ENCODE assay signal across 17 cellular contexts in genomic region chr16:87974190-87974589, GRCh38. TPM values are rescaled to one million over a fixed set of nuclear protein-coding genes. Genes with fewer than 3 reads are reported as not detected.
DNase-seq lines count a peak whose midpoint lies in the region; ATAC-seq and TF ChIP-seq lines count a peak whose summit lies in the region.
"Had no signal": no experiment of that assay in that cellular context is flagged by ENCODE, and none has a peak within 500 bp of the region (broad histone marks: within the 10 kb centered on the region; RNA-seq: fewer than 3 reads in every experiment).

No MANE protein-coding gene starts in this region.

- H3K27ac Mint-ChIP-seq in CD4-positive, alpha-beta memory T cell = peak overlapping the region in 4 of 7 donors; percentile 13 to 88 (median 56)
- H3K27ac Mint-ChIP-seq in IgD-negative memory B cell (peak overlapping the region in 2 of 3 donors; percentile 61), endothelial cell (ENCODE audit: unreplicated experiment) (peak overlapping the region; percentile 26)
- peak overlapping the region; percentile 56 for H3K27ac Mint-ChIP-seq in stimulated activated effector memory CD8-positive, alpha-beta T cell treated with anti-CD3 and anti-CD28 coated beads, Interleukin-12 subunit alpha, Interleukin-12 subunit beta, amount 100 ng/mL, for 72 hours
- no peak overlapping the region for H3K27ac Mint-ChIP-seq in CD4-positive, alpha-beta T cell

- H3K4me3 Mint-ChIP-seq in CD4-positive, alpha-beta memory T cell = no peak overlapping the region
- H3K4me3 Mint-ChIP-seq in IgD-negative memory B cell (peak overlapping the region in 1 of 4 donors; percentile 1), endothelial cell (ENCODE audit: unreplicated experiment) (no peak overlapping the region)
- no peak overlapping the region for H3K4me3 Mint-ChIP-seq in stimulated activated effector memory CD8-positive, alpha-beta T cell treated with anti-CD3 and anti-CD28 coated beads, Interleukin-12 subunit alpha, Interleukin-12 subunit beta, amount 100 ng/mL, for 72 hours
- H3K4me3 Mint-ChIP-seq in CD4-positive, alpha-beta T cell = no peak overlapping the region

- intact Hi-C loops in CD4-positive, alpha-beta memory T cell (cut with micrococcal nuclease) = no loop called here
- intact Hi-C loops in CD4-positive, alpha-beta T cell (cut with DNase I, micrococcal nuclease) = no loop called here

- peaks cover 0 to 26% (median 20%) of the 10 kb centered on the region in 8 donors for H3K9me3 Mint-ChIP-seq in CD4-positive, alpha-beta memory T cell
- H3K9me3 Mint-ChIP-seq in IgD-negative memory B cell = peaks cover 0 to 19% (median 3%) of the 10 kb centered on the region in 3 donors
- no peaks in the 10 kb centered on the region for H3K9me3 Mint-ChIP-seq in endothelial cell (ENCODE audit: unreplicated experiment)
- H3K9me3 Mint-ChIP-seq in stimulated activated effector memory CD8-positive, alpha-beta T cell treated with anti-CD3 and anti-CD28 coated beads, Interleukin-12 subunit alpha, Interleukin-12 subunit beta, amount 100 ng/mL, for 72 hours = peaks cover 11% of the 10 kb centered on the region
- H3K9me3 Mint-ChIP-seq in CD4-positive, alpha-beta T cell = peaks cover 4% of the 10 kb centered on the region

- POLR2A ChIA-PET in CD4-positive, alpha-beta memory T cell (lab: Charles Lee; ENCODE audit: partially characterized antibody) = no interaction called here
- POLR2A ChIA-PET in CD4-positive, alpha-beta T cell (lab: Charles Lee) = no interaction called here

- peaks cover 11 to 43% (median 17%) of the 10 kb centered on the region in 4 donors for H3K4me1 Mint-ChIP-seq in CD4-positive, alpha-beta memory T cell
- H3K4me1 Mint-ChIP-seq in IgD-negative memory B cell (peaks cover 5 to 11% (median 5%) of the 10 kb centered on the region in 3 donors), endothelial cell (ENCODE audit: unreplicated experiment) (peaks cover 5% of the 10 kb centered on the region)
- peaks cover 60% of the 10 kb centered on the region for H3K4me1 Mint-ChIP-seq in stimulated activated effector memory CD8-positive, alpha-beta T cell treated with anti-CD3 and anti-CD28 coated beads, Interleukin-12 subunit alpha, Interleukin-12 subunit beta, amount 100 ng/mL, for 72 hours
- peaks cover 20% of the 10 kb centered on the region for H3K4me1 Mint-ChIP-seq in CD4-positive, alpha-beta T cell (ENCODE audit: low read depth)

- no peaks in the 10 kb centered on the region for H3K27me3 ChIP-seq in CD4-positive, alpha-beta memory T cell (ENCODE audit: insufficient read depth, low read length)
- no peaks in the 10 kb centered on the region for H3K27me3 ChIP-seq in CD4-positive, alpha-beta T cell (ENCODE audit: control insufficient read depth, insufficient read depth, low read length)
- H3K27me3 ChIP-seq: SJSA1 had no signal

- H3K27me3 Mint-ChIP-seq in CD4-positive, alpha-beta memory T cell = no peaks in the 10 kb centered on the region
- H3K27me3 Mint-ChIP-seq in IgD-negative memory B cell (no peaks in the 10 kb centered on the region), endothelial cell (ENCODE audit: unreplicated experiment) (peaks cover 1% of the 10 kb centered on the region)
- H3K27me3 Mint-ChIP-seq in CD4-positive, alpha-beta T cell = no peaks in the 10 kb centered on the region

- ATAC-seq in stimulated activated effector memory CD8-positive, alpha-beta T cell treated with anti-CD3 and anti-CD28 coated beads, Interleukin-12 subunit alpha, Interleukin-12 subunit beta, amount 100 ng/mL, for 72 hours = no peak
- no peak for ATAC-seq in CD4-positive, alpha-beta T cell (ENCODE audit: poor library complexity)
- ATAC-seq in GM21723 (IDR thresholded peaks at IDR 0.05; ENCODE audit: unreplicated experiment) (no peak), GM21619 (IDR thresholded peaks at IDR 0.05; ENCODE audit: unreplicated experiment) (no peak)

- H3K4me3 ChIP-seq in CD4-positive, alpha-beta memory T cell (ENCODE audit: low read length in 2 of 2) = no peak overlapping the region
- H3K4me3 ChIP-seq: SJSA1 had no signal

- peaks cover 49 to 58% of the 10 kb centered on the region in 2 donors for H3K36me3 Mint-ChIP-seq in CD4-positive, alpha-beta memory T cell
- peaks cover 23% of the 10 kb centered on the region for H3K36me3 Mint-ChIP-seq in IgD-negative memory B cell
- peaks cover 42% of the 10 kb centered on the region for H3K36me3 Mint-ChIP-seq in endothelial cell (ENCODE audit: low read depth, unreplicated experiment)
- H3K36me3 Mint-ChIP-seq in stimulated activated effector memory CD8-positive, alpha-beta T cell treated with anti-CD3 and anti-CD28 coated beads, Interleukin-12 subunit alpha, Interleukin-12 subunit beta, amount 100 ng/mL, for 72 hours = peaks cover 55% of the 10 kb centered on the region
- peaks cover 77% of the 10 kb centered on the region for H3K36me3 Mint-ChIP-seq in CD4-positive, alpha-beta T cell (ENCODE audit: low read depth)

- no peak overlapping the region for H3K27ac ChIP-seq in CD4-positive, alpha-beta memory T cell (ENCODE audit: low read depth, low read length)
- H3K27ac ChIP-seq in CD4-positive, alpha-beta T cell (ENCODE audit: low read depth, low read length) = no peak overlapping the region
- H3K27ac ChIP-seq: C4-2B, RWPE1, SJSA1 had no signal

- H3K36me3 ChIP-seq in CD4-positive, alpha-beta memory T cell (ENCODE audit: insufficient read depth, low read length) = peaks cover 5% of the 10 kb centered on the region

- no peaks in the 10 kb centered on the region for H3K4me1 ChIP-seq in CD4-positive, alpha-beta memory T cell (ENCODE audit: insufficient read depth, low read length)

- no peak for TF ChIP-seq CTCF in endothelial cell (IDR thresholded peaks at IDR 0.05; ENCODE audit: unreplicated experiment)
- TF ChIP-seq CTCF in CD4-positive, alpha-beta T cell (IDR thresholded peaks at IDR 0.05) = no peak

- H3K9me3 ChIP-seq in CD4-positive, alpha-beta memory T cell (ENCODE audit: control insufficient read depth in 1 of 2, low read length in 2 of 2) = peaks cover 0 to 8% of the 10 kb centered on the region in 2 donors
- peaks cover 16% of the 10 kb centered on the region for H3K9me3 ChIP-seq in CD4-positive, alpha-beta T cell (ENCODE audit: control insufficient read depth, low read length)

- DNase-seq in CD4-positive, alpha-beta memory T cell = no peak
- DNase-seq in endothelial cell (ENCODE audit: low spot score) = no peak
- no peak for DNase-seq in stimulated activated effector memory CD8-positive, alpha-beta T cell treated with anti-CD3 and anti-CD28 coated beads, Interleukin-12 subunit alpha, Interleukin-12 subunit beta, amount 100 ng/mL, for 72 hours (ENCODE audit: low spot score in 2 of 2)
- no peak for DNase-seq in CD4-positive, alpha-beta T cell
- DNase-seq: DMS53, HCEC 1CT, IMR-90, NCI-H1436, NCI-H226, NCI-H526 treated with DMSO at 0.1 percent for 48 hours had no signal

- CTCF ChIA-PET in CD4-positive, alpha-beta memory T cell (lab: Charles Lee; ENCODE audit: partially characterized antibody) = no interaction called here
- CTCF ChIA-PET in CD4-positive, alpha-beta T cell (lab: Charles Lee) = no interaction called here

RNA-seq across cellular contexts. Expression of gene BANP, which starts 23.0 kb away (rescaled TPM):
- total RNA-seq in CD4-positive, alpha-beta memory T cell = 10 to 100 TPM; 61.8 to 72.7 TPM
- polyA plus RNA-seq in CD4-positive, alpha-beta memory T cell = 10 to 100 TPM; 10.7 to 26.4 TPM
- polyA plus RNA-seq in IgD-negative memory B cell = 37.3 TPM
- total RNA-seq in endothelial cell (ENCODE audit: unreplicated experiment) = 33.3 TPM
- 10 to 100 TPM; 57.5 to 58.6 TPM for total RNA-seq in CD4-positive, alpha-beta T cell

RNA-seq across cellular contexts. Expression of gene CA5A, which starts 37.9 kb away (rescaled TPM):
- total RNA-seq in CD4-positive, alpha-beta memory T cell = not detected
- not detected for polyA plus RNA-seq in CD4-positive, alpha-beta memory T cell
- not detected for polyA plus RNA-seq in IgD-negative memory B cell
- total RNA-seq in endothelial cell (ENCODE audit: unreplicated experiment) = not detected
- not detected for total RNA-seq in CD4-positive, alpha-beta T cell
- total RNA-seq: IMR-90, LHCN-M2, SJSA1 had no signal
- polyA plus RNA-seq: IMR-90 had no signal
